In the genomic region with DNA sequence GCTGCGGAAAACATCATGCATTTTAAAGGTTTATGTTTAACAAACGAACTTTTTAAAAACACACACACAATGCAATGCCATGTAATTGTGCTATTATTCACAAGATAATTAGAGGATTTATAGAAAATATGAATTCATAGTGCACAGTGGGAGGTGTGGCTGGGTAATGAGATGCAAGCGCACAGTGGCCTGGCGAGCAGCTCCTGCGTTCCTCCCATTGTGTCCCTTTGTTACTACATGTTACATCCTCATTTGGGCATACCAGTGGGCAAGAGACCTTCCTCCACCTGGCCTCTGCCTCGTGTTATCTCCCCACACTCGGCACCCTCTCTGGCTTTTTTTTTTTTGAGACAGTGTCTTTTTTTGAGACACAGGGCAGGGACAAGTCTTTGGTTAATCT, we compare ENCODE assay signal across 24 cellular contexts.
"Had no signal": no experiment of that assay in that cellular context is flagged by ENCODE, and none has a peak within 500 bp of the region (broad histone marks: within the 10 kb centered on the region; RNA-seq: fewer than 3 reads in every experiment).

No MANE protein-coding gene starts in this region.

- H3K79me2 ChIP-seq: hepatocyte, parathyroid adenoma had no signal

- H3K27me3 ChIP-seq: hepatocyte, spleen, testis, tibial nerve, upper lobe of right lung, vagina had no signal

- FAIRE-seq: islet of Langerhans had no signal

- H3K36me3 Mint-ChIP-seq: naive B cell; stimulated activated memory B cell treated with anti-CD40 and anti-IgM and Interleukin-4, amounts not matched to agents 10 μg/mL and 1 μg/mL and 100 μg/mL, for 72 hours had no signal

- H3K4me3 ChIP-seq: hepatocyte, psoas muscle, spleen, testis, tibial nerve, upper lobe of right lung, vagina had no signal

- ATAC-seq: psoas muscle; sciatic nerve; stimulated activated memory B cell treated with anti-CD40 and anti-IgM and Interleukin-4, amounts not matched to agents 10 μg/mL and 1 μg/mL and 100 μg/mL, for 72 hours; stimulated activated naive CD8-positive, alpha-beta T cell treated with anti-CD3 and anti-CD28 coated beads, Interleukin-15, amount 100 ng/mL, for 72 hours; upper lobe of right lung had no signal

- H3K9me3 Mint-ChIP-seq: endodermal cell; naive B cell; nephron; stimulated activated memory B cell treated with anti-CD40 and anti-IgM and Interleukin-4, amounts not matched to agents 10 μg/mL and 1 μg/mL and 100 μg/mL, for 72 hours; stimulated activated naive CD8-positive, alpha-beta T cell treated with anti-CD3 and anti-CD28 coated beads, Interleukin-15, amount 100 ng/mL, for 72 hours had no signal

- H3K9me3 ChIP-seq: psoas muscle, spleen, testis, tibial nerve, upper lobe of right lung, vagina had no signal

- H2AFZ ChIP-seq: hepatocyte, parathyroid adenoma had no signal

- H3K36me3 ChIP-seq: spleen, tibial nerve, upper lobe of right lung, vagina had no signal

- H3K9ac ChIP-seq: parathyroid adenoma had no signal

- DNase-seq: effector CD4-positive, alpha-beta T cell; endodermal cell; foreskin melanocyte; head of caudate nucleus; kidney glomerular epithelial cell; mesendoderm; naive B cell; retina; spleen; stimulated activated CD4-positive, alpha-beta T cell treated with anti-CD3 and anti-CD28 coated beads, Interleukin-15, amount 100 ng/mL, for 24 hours; stimulated activated CD4-positive, alpha-beta T cell treated with anti-CD3 and anti-CD28 coated beads, Interleukin-1b, Interleukin-23, amount 100 ng/mL, for 48 hours; stimulated activated CD4-positive, alpha-beta T cell treated with anti-CD3 and anti-CD28 coated beads, Interleukin-4, amount 100 ng/mL, for 24 hours; stimulated activated naive CD8-positive, alpha-beta T cell treated with anti-CD3 and anti-CD28 coated beads, Interleukin-15, amount 100 ng/mL, for 72 hours; testis; upper lobe of right lung had no signal

- H3K27me3 Mint-ChIP-seq: stimulated activated naive CD8-positive, alpha-beta T cell treated with anti-CD3 and anti-CD28 coated beads, Interleukin-15, amount 100 ng/mL, for 72 hours had no signal

- H3K4me1 ChIP-seq: parathyroid adenoma, psoas muscle had no signal

- H3K27ac Mint-ChIP-seq: nephron; stimulated activated memory B cell treated with anti-CD40 and anti-IgM and Interleukin-4, amounts not matched to agents 10 μg/mL and 1 μg/mL and 100 μg/mL, for 72 hours; stimulated activated naive CD8-positive, alpha-beta T cell treated with anti-CD3 and anti-CD28 coated beads, Interleukin-15, amount 100 ng/mL, for 72 hours had no signal

- H3K27ac ChIP-seq: hepatocyte, parathyroid adenoma, psoas muscle, spleen, testis, tibial nerve, upper lobe of right lung, vagina had no signal

- H3K4me3 Mint-ChIP-seq: endodermal cell; naive B cell; nephron; stimulated activated memory B cell treated with anti-CD40 and anti-IgM and Interleukin-4, amounts not matched to agents 10 μg/mL and 1 μg/mL and 100 μg/mL, for 72 hours; stimulated activated naive CD8-positive, alpha-beta T cell treated with anti-CD3 and anti-CD28 coated beads, Interleukin-15, amount 100 ng/mL, for 72 hours had no signal

- H3K4me2 ChIP-seq: hepatocyte had no signal
